6 cellular contexts compared by ENCODE assay signal in genomic region chr10:108980869-108981268, GRCh38.
"Had no signal": no experiment of that assay in that cellular context is flagged by ENCODE, and none has a peak within 500 bp of the region (broad histone marks: within the 10 kb centered on the region; RNA-seq: fewer than 3 reads in every experiment).

No MANE protein-coding gene starts in this region.

- ATAC-seq: HepG2, K562 had no signal

- DNase-seq: IMR-90, KBM-7, KG1 had no signal

- H3K27ac ChIP-seq: HL-60 had no signal

- H3K4me3 ChIP-seq: K562 had no signal
